ENCODE assay signal across 17 cellular contexts in genomic region chr5:65969539-65970393, GRCh38. TPM values are rescaled to one million over a fixed set of nuclear protein-coding genes. Genes with fewer than 3 reads are reported as not detected.
DNase-seq lines count a peak whose midpoint lies in the region; ATAC-seq, FAIRE-seq and TF ChIP-seq lines count a peak whose summit lies in the region.
"Had no signal": no experiment of that assay in that cellular context is flagged by ENCODE, and none has a peak within 500 bp of the region (broad histone marks: within the 10 kb centered on the region; RNA-seq: fewer than 3 reads in every experiment).

No MANE protein-coding gene starts in this region.

- peaks cover 57% of the 10 kb centered on the region for H4K20me1 ChIP-seq in SU-DHL-6 (ENCODE audit: low read depth, low read length)

- H3K4me3 ChIP-seq in CD4-positive, alpha-beta memory T cell (ENCODE audit: low read length in 2 of 2): no peak overlapping the region
- no peak overlapping the region for H3K4me3 ChIP-seq in SU-DHL-6 (ENCODE audit: insufficient read depth, low read length, poor library complexity, severe bottlenecking)
- no peak overlapping the region for H3K4me3 ChIP-seq in thyroid gland (replicated peaks in 1 of 3)
- H3K4me3 ChIP-seq: right lobe of liver had no signal

- H3K27ac ChIP-seq in 22Rv1 (0 out of 2 replicates have a peak overlapping the region, but pooled peaks have one; percentile 6), SU-DHL-6 (ENCODE audit: low read depth, low read length) (no peak overlapping the region), thyroid gland (no peak overlapping the region)
- no peak overlapping the region for H3K27ac ChIP-seq in CD4-positive, alpha-beta memory T cell (ENCODE audit: low read depth, low read length)
- H3K27ac ChIP-seq: right lobe of liver had no signal

- H3K79me2 ChIP-seq in SU-DHL-6 (ENCODE audit: insufficient read depth, low read length): peaks cover 92% of the 10 kb centered on the region

- no peak overlapping the region for H3K9ac ChIP-seq in SU-DHL-6 (ENCODE audit: low read length)

- peak; percentile 51 for FAIRE-seq in islet of Langerhans (lab: Jason Lieb, UNC)
- FAIRE-seq: frontal cortex had no signal

- H3K4me1 ChIP-seq in CD4-positive, alpha-beta memory T cell (ENCODE audit: insufficient read depth, low read length): peaks cover 72% of the 10 kb centered on the region
- H3K4me1 ChIP-seq in thyroid gland: peaks cover 24 to 30% of the 10 kb centered on the region in 2 donors

- H3K27ac Mint-ChIP-seq in CD4-positive, alpha-beta memory T cell: peak overlapping the region in 5 of 7 donors; percentile 38 to 79 (median 62)

- DNase-seq in CD4-positive, alpha-beta memory T cell: no peak
- DNase-seq in C1 segment of cervical spinal cord (lab: John Stamatoyannopoulos, UW) (no peak), thyroid gland (no peak)
- DNase-seq in stimulated activated CD4-positive, alpha-beta T cell treated with anti-CD3 and anti-CD28 coated beads, Interleukin-2, amount 100 ng/mL, for 48 hours: no peak
- DNase-seq: activated CD4-positive, alpha-beta T cell treated with anti-CD3 and anti-CD28 coated beads, Interleukin-2, amount 50 U/mL, for 4 hours; amniotic stem cell; dorsolateral prefrontal cortex; islet precursor cell; naive B cell; NCI-H187; NK-92 treated with Interleukin-12 subunit alpha and Interleukin-12 subunit beta, amount 100 ng/mL, for 24 hours; right lobe of liver had no signal

- H3F3A ChIP-seq in SU-DHL-6 (ENCODE audit: insufficient read depth): no peaks in the 10 kb centered on the region; the same call in 1 of the 2 replicates

- H3K4me3 Mint-ChIP-seq in CD4-positive, alpha-beta memory T cell: peak overlapping the region in 6 of 8 donors; percentile 30 to 68 (median 50)

- ATAC-seq in GM19395 (IDR thresholded peaks at IDR 0.05; ENCODE audit: unreplicated experiment): no peak

- H3K9me3 Mint-ChIP-seq in CD4-positive, alpha-beta memory T cell: peaks cover 0 to 2% (median 0%) of the 10 kb centered on the region in 8 donors

- POLR2A ChIA-PET in CD4-positive, alpha-beta memory T cell (lab: Charles Lee; ENCODE audit: partially characterized antibody): interaction anchor here (1.0 to 1.3 kb wide), 2 partner anchors 27 to 44 kb away, joined by 3 to 4 read pairs; partner anchors contain the start of gene ERBIN

- no peak for TF ChIP-seq POLR2A in thyroid gland (IDR thresholded peaks at IDR 0.05)

- H3K9me2 ChIP-seq in SU-DHL-6 (replicated peaks; ENCODE audit: insufficient read depth, low read length): no peaks in the 10 kb centered on the region

- peaks cover 12 to 14% of the 10 kb centered on the region in 2 donors for H3K36me3 Mint-ChIP-seq in CD4-positive, alpha-beta memory T cell

- no peak overlapping the region for H2AFZ ChIP-seq in SU-DHL-6 (ENCODE audit: low read depth, low read length, severe bottlenecking)

- H3K27me3 ChIP-seq in CD4-positive, alpha-beta memory T cell (ENCODE audit: insufficient read depth, low read length): no peaks in the 10 kb centered on the region
- H3K27me3 ChIP-seq in SU-DHL-6 (ENCODE audit: low read length) (no peaks in the 10 kb centered on the region), thyroid gland (no peaks in the 10 kb centered on the region)
- H3K27me3 ChIP-seq: dorsolateral prefrontal cortex, right lobe of liver had no signal

- CTCF ChIA-PET in CD4-positive, alpha-beta memory T cell (lab: Charles Lee; ENCODE audit: partially characterized antibody): interaction anchor here (0.6 to 1.6 kb wide), 3 partner anchors 16 to 209 kb away, joined by 3 to 4 read pairs (median 3); no protein-coding TSS in a partner anchor

- H3K4me1 Mint-ChIP-seq in CD4-positive, alpha-beta memory T cell: peaks cover 23 to 87% (median 69%) of the 10 kb centered on the region in 4 donors

- no peaks in the 10 kb centered on the region for H3K27me3 Mint-ChIP-seq in CD4-positive, alpha-beta memory T cell
- H3K27me3 Mint-ChIP-seq: naive B cell had no signal

- intact Hi-C loops in CD4-positive, alpha-beta memory T cell (cut with micrococcal nuclease): no loop called here
- intact Hi-C loops in thyroid gland (cut with DNase I): no loop called here

- H3K36me3 ChIP-seq in CD4-positive, alpha-beta memory T cell (ENCODE audit: insufficient read depth, low read length): no peaks in the 10 kb centered on the region
- peaks cover 13% of the 10 kb centered on the region; the same call in 1 of the 2 replicates for H3K36me3 ChIP-seq in SU-DHL-6 (ENCODE audit: low read length)
- H3K36me3 ChIP-seq in thyroid gland: no peaks in the 10 kb centered on the region
- H3K36me3 ChIP-seq: right lobe of liver had no signal

- no peaks in the 10 kb centered on the region for H3K9me3 ChIP-seq in CD4-positive, alpha-beta memory T cell (ENCODE audit: control insufficient read depth in 1 of 2, low read length in 2 of 2)
- H3K9me3 ChIP-seq in SU-DHL-6 (ENCODE audit: insufficient read depth, low read length) (0 out of 2 replicates have a peak, but pooled peaks cover 4% of the 10 kb centered on the region), thyroid gland (no peaks in the 10 kb centered on the region)
- H3K9me3 ChIP-seq: right lobe of liver had no signal

- TF ChIP-seq CTCF in 22Rv1 (IDR thresholded peaks at IDR 0.05) (no peak), SU-DHL-6 (IDR thresholded peaks at IDR 0.05; ENCODE audit: insufficient read depth, low read length, poor library complexity, severe bottlenecking) (no peak), thyroid gland (IDR thresholded peaks at IDR 0.05) (no peak)

- peak overlapping the region; percentile 21 for H3K4me2 ChIP-seq in SU-DHL-6 (ENCODE audit: low read depth, low read length, poor library complexity, severe bottlenecking)

- 65 to 82% methylated on average over 2 of the region's 2 CpGs for WGBS in thyroid gland, 2 donors

RNA-seq across cellular contexts. Expression of gene ERBIN, which starts 43.4 kb away (rescaled TPM):
- 10 to 100 TPM; 96.7 to 98.7 TPM for total RNA-seq in CD4-positive, alpha-beta memory T cell
- 10 to 100 TPM; 30.6 to 47.8 TPM for polyA plus RNA-seq in CD4-positive, alpha-beta memory T cell
- 100 to 1,000 TPM in 3 of 4 donors, 10 to 100 TPM in 1; 88.7 to 108 (median 106) TPM for total RNA-seq in thyroid gland
